Comparison of ENCODE assay signal across 9 cellular contexts in genomic region chr3:196322-197153, GRCh38. TPM values are rescaled to one million over a fixed set of nuclear protein-coding genes. Genes with fewer than 3 reads are reported as not detected.
A peak's percentile ranks its signal among the peaks of the same experiment; 100 is the strongest.
DNase-seq lines count a peak whose midpoint lies in the region; ATAC-seq and TF ChIP-seq lines count a peak whose summit lies in the region.
"Had no signal": no experiment of that assay in that cellular context is flagged by ENCODE, and none has a peak within 500 bp of the region (broad histone marks: within the 10 kb centered on the region; RNA-seq: fewer than 3 reads in every experiment).

Gene CHL1, plus strand, starts transcription at chr3:196763. Its CDS starts 123,014 bp downstream, at chr3:319777.

- CTCF ChIA-PET in Caco-2 (lab: Charles Lee): no interaction called here

- peak within 1 kb of the TSS; percentile 95 for H3K4me3 ChIP-seq in OCI-LY3 (ENCODE audit: low read length)
- peak within 1 kb of the TSS; percentile 65 to 72 for H3K4me3 ChIP-seq in right atrium auricular region
- peak within 1 kb of the TSS; percentile 54 to 67 (median 58) for H3K4me3 ChIP-seq in skeletal muscle tissue (ENCODE audit: low read length in 3 of 3)
- no peak within 1 kb of the TSS for H3K4me3 ChIP-seq in Caco-2 (ENCODE audit: low read depth, low read length)

- H3K9me3 ChIP-seq in OCI-LY3 (ENCODE audit: insufficient read depth, low read length): no peaks in the 10 kb centered on the region
- H3K9me3 ChIP-seq in right atrium auricular region: no peaks in the 10 kb centered on the region
- H3K9me3 ChIP-seq in skeletal muscle tissue (ENCODE audit: control insufficient read depth in 3 of 3, low read length in 3 of 3): no peaks in the 10 kb centered on the region
- no peaks in the 10 kb centered on the region for H3K9me3 ChIP-seq in Caco-2

- no peak for TF ChIP-seq CTCF in GM20000 (IDR thresholded peaks at IDR 0.05; ENCODE audit: extremely low read depth, missing control alignments)
- no peak for TF ChIP-seq CTCF in OCI-LY3 (IDR thresholded peaks at IDR 0.05; ENCODE audit: low read depth, low read length)
- TF ChIP-seq CTCF in right atrium auricular region (IDR thresholded peaks at IDR 0.05): no peak
- TF ChIP-seq CTCF in Caco-2 (IDR thresholded peaks at IDR 0.05; ENCODE audit: insufficient read depth in 1 of 2, low read depth in 1 of 2, low read length in 1 of 2, severe bottlenecking in 1 of 2, unreplicated experiment in 1 of 2): no peak

- H3K27ac ChIP-seq in OCI-LY3 (ENCODE audit: low read length) (peak within 1 kb of the TSS; percentile 37), right atrium auricular region (peak within 1 kb of the TSS; percentile 51 to 80), skeletal muscle tissue (ENCODE audit: low read depth, low read length) (no peak within 1 kb of the TSS)

- POLR2A ChIA-PET in Caco-2 (lab: Charles Lee): no interaction called here

- H3K27ac Mint-ChIP-seq in T-helper 2 cell treated with Interferon-gamma antibody and Interleukin-4, amounts not matched to agents 5 μg/mL and 100 μg/mL, for 36 hours: no peak within 1 kb of the TSS
- H3K27ac Mint-ChIP-seq in Caco-2 (ENCODE audit: unreplicated experiment): no peak within 1 kb of the TSS

- peaks cover 16% of the 10 kb centered on the region for H3K27me3 Mint-ChIP-seq in T-helper 2 cell treated with Interferon-gamma antibody and Interleukin-4, amounts not matched to agents 5 μg/mL and 100 μg/mL, for 36 hours (ENCODE audit: low read depth)
- H3K27me3 Mint-ChIP-seq in Caco-2 (ENCODE audit: insufficient read depth, unreplicated experiment): no peaks in the 10 kb centered on the region

- H3K36me3 ChIP-seq in OCI-LY3 (replicated peaks; ENCODE audit: low read depth, low read length) (no peaks in the 10 kb centered on the region), right atrium auricular region (no peaks in the 10 kb centered on the region), skeletal muscle tissue (ENCODE audit: control insufficient read depth in 3 of 3, insufficient read depth in 3 of 3, low read length in 3 of 3) (no peaks in the 10 kb centered on the region), Caco-2 (ENCODE audit: control insufficient read depth, insufficient read depth, low read length) (no peaks in the 10 kb centered on the region)

- H3K4me3 Mint-ChIP-seq in T-helper 2 cell treated with Interferon-gamma antibody and Interleukin-4, amounts not matched to agents 5 μg/mL and 100 μg/mL, for 36 hours: no peak within 1 kb of the TSS
- H3K4me3 Mint-ChIP-seq in Caco-2 (ENCODE audit: unreplicated experiment): no peak within 1 kb of the TSS

- H3K27me3 ChIP-seq in OCI-LY3 (ENCODE audit: low read depth, low read length): no peaks in the 10 kb centered on the region
- no peaks in the 10 kb centered on the region for H3K27me3 ChIP-seq in right atrium auricular region
- H3K27me3 ChIP-seq in skeletal muscle tissue (ENCODE audit: control insufficient read depth in 3 of 3, insufficient read depth in 3 of 3, low read length in 3 of 3): peaks cover 18 to 25% (median 23%) of the 10 kb centered on the region in 3 donors
- no peaks in the 10 kb centered on the region for H3K27me3 ChIP-seq in Caco-2 (replicated peaks; ENCODE audit: control insufficient read depth, insufficient read depth, low read length)

- H3K4me2 ChIP-seq in OCI-LY3 (ENCODE audit: low read length): peak within 1 kb of the TSS; percentile 75

- intact Hi-C loops in Caco-2 (cut with micrococcal nuclease; ENCODE audit: unreplicated experiment): no loop called here

- H3K9ac ChIP-seq in OCI-LY3 (ENCODE audit: low read length) (peak within 1 kb of the TSS; percentile 91), skeletal muscle tissue (ENCODE audit: low read depth in 1 of 3, low read length in 3 of 3) (peak within 1 kb of the TSS in 2 of 3 donors; percentile 3 to 16)

- H3K79me2 ChIP-seq in OCI-LY3 (ENCODE audit: low read length): no peaks in the 10 kb centered on the region

- H3K9me3 Mint-ChIP-seq in T-helper 2 cell treated with Interferon-gamma antibody and Interleukin-4, amounts not matched to agents 5 μg/mL and 100 μg/mL, for 36 hours: peaks cover 4% of the 10 kb centered on the region
- no peaks in the 10 kb centered on the region for H3K9me3 Mint-ChIP-seq in Caco-2 (ENCODE audit: unreplicated experiment)

- peaks cover 4% of the 10 kb centered on the region for H3K36me3 Mint-ChIP-seq in T-helper 2 cell treated with Interferon-gamma antibody and Interleukin-4, amounts not matched to agents 5 μg/mL and 100 μg/mL, for 36 hours (ENCODE audit: low read depth)
- no peaks in the 10 kb centered on the region for H3K36me3 Mint-ChIP-seq in Caco-2 (ENCODE audit: insufficient read depth, unreplicated experiment)

- DNase-seq in GM20000 (ENCODE audit: low spot score): peak; percentile 41
- DNase-seq in right atrium auricular region (ENCODE audit: low spot score): no peak
- no peak for DNase-seq in T-helper 2 cell treated with Interferon-gamma antibody and Interleukin-4, amounts not matched to agents 5 μg/mL and 100 μg/mL, for 36 hours (ENCODE audit: low spot score)
- DNase-seq in cerebellar nuclear complex (lab: John Stamatoyannopoulos, UW): no peak
- no peak for DNase-seq in Caco-2

- BruUV-seq in Caco-2 (replicated peaks; lab: Mats Ljungman, UMichigan): no TSS peak

- peaks cover 3% of the 10 kb centered on the region for H3K4me1 Mint-ChIP-seq in T-helper 2 cell treated with Interferon-gamma antibody and Interleukin-4, amounts not matched to agents 5 μg/mL and 100 μg/mL, for 36 hours (ENCODE audit: low read depth)
- no peaks in the 10 kb centered on the region for H3K4me1 Mint-ChIP-seq in Caco-2 (ENCODE audit: low read depth, unreplicated experiment)

- peak within 1 kb of the TSS; percentile 96 for H2AFZ ChIP-seq in OCI-LY3 (ENCODE audit: low read depth, low read length)

- H3K4me1 ChIP-seq in OCI-LY3 (ENCODE audit: low read length) (peaks cover 23% of the 10 kb centered on the region), right atrium auricular region (peaks cover 0 to 11% of the 10 kb centered on the region in 2 donors), skeletal muscle tissue (ENCODE audit: control insufficient read depth in 3 of 3, insufficient read depth in 3 of 3, low read length in 3 of 3) (peaks cover 2 to 9% (median 6%) of the 10 kb centered on the region in 3 donors), Caco-2 (no peaks in the 10 kb centered on the region)

- H4K20me1 ChIP-seq in OCI-LY3 (ENCODE audit: insufficient read depth, low read length): no peaks in the 10 kb centered on the region

- no peak for ATAC-seq in GM21717 (IDR thresholded peaks at IDR 0.05; ENCODE audit: unreplicated experiment)

RNA-seq across cellular contexts. Expression of gene CHL1, which starts in this region (rescaled TPM):
- total RNA-seq in right atrium auricular region (10 to 100 TPM; 36.7 to 66.4 TPM), skeletal muscle tissue (9.9 TPM), Caco-2 (2022) (not detected in 2 replicates)
- total RNA-seq: M059J had no signal

Comparison
In these comparisons a context has a peak if more than half of its experiments do, and no peak if none do; other contexts are left out.
1. RNA of gene CHL1 (total RNA-seq): 36.7 to 66.4 TPM in right atrium auricular region and 9.9 TPM in skeletal muscle tissue (single experiment); not detected in Caco-2; every median in the first group is over 10 times any median in the second.